ENCODE assay signal across 1 cellular context in the genomic region with DNA sequence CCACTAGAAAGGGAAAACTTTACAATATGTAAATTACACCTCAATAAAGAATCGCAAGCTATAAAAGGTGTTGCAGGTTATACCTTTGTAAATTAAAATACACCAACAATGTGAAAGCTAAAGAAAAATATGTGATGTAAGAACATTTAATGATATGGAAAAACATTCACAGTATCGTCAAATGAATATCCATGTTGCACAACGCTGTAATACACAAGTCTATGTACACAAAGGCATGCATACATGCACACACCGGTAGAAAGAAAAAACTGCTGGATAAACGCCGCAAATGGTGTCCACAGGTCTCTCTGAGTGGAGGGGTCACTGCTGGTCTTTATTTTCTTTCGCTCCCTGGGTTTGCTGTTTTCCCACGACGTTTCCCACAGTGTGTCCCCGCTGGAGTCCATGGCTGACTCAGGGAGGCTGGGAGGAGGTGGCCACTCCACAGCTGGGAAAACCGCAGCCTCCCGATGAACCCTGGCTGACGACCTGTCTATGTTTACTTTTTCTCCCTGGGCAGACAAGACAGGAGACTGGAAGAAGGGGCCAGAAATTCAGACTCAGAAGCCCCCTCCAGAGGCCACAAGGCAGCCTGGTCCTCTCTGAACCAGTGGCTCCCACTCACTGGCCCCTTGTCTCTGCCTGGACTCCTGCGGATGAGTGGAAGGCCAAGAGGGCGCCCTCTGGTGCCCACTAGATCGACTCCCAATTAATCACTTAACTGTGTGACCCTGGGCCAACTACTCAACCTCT.
TF ChIP-seq lines count a peak whose summit lies in the region.

No MANE protein-coding gene starts in this region.

TF ChIP-seq in SK-N-SH, 30 proteins besides CTCF, POLR2A, EP300 and RAD21:
- TF ChIP-seq ELF1 (IDR thresholded peaks at IDR 0.05) (no peak), SMC3 (IDR thresholded peaks at IDR 0.05; ENCODE audit: low read depth, low read length) (peak; percentile 15; the same call in 1 of the 2 replicates)
